In the genomic region with DNA sequence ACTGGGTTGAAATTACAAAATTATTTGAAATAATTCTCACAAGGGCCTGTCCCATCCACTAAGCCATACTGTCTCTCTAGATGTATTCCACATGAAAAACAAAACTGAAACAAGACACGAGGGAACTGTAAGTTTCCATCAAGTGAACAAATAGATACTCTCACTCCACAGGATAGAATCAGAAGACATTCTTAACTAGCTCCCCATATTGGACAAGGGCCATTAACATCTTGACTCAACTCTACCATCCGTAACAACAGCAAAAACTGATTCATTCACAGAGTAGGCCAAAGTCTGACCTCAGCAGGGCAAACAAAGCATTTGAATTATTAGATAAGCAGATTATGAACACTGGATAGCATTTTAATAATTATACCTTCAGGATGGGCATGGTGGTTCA, we compare ENCODE assay signal across 9 cellular contexts. TPM values are rescaled to one million over a fixed set of nuclear protein-coding genes. Genes with fewer than 3 reads are reported as not detected.
DNase-seq lines count a peak whose midpoint lies in the region; ATAC-seq and TF ChIP-seq lines count a peak whose summit lies in the region.
"Had no signal": no experiment of that assay in that cellular context is flagged by ENCODE, and none has a peak within 500 bp of the region (broad histone marks: within the 10 kb centered on the region; RNA-seq: fewer than 3 reads in every experiment).

No MANE protein-coding gene starts in this region.

- H3K9me3 ChIP-seq in gastrocnemius medialis, result no peaks in the 10 kb centered on the region

- H3K27ac Mint-ChIP-seq in brain, result peak overlapping the region in 3 of 5 experiments; percentile 9 to 52 (median 11)

- H3K36me3 Mint-ChIP-seq in brain, result peaks cover 52% of the 10 kb centered on the region

- H3K27me3 ChIP-seq in gastrocnemius medialis, result no peaks in the 10 kb centered on the region

- ATAC-seq in GM18517 (IDR thresholded peaks at IDR 0.05; ENCODE audit: unreplicated experiment) (peak; percentile 79), HG03175 (IDR thresholded peaks at IDR 0.05; ENCODE audit: unreplicated experiment) (peak; percentile 70), gastrocnemius medialis (peak; percentile 32 to 76)

- in situ Hi-C loops in gastrocnemius medialis (cut with MboI; ENCODE audit: low sequenced_read_pairs in 4 of 4), result no loop called here

- TF ChIP-seq POLR2A in gastrocnemius medialis (IDR thresholded peaks at IDR 0.05), result no peak

- TF ChIP-seq CTCF in brain (conservative IDR thresholded peaks at IDR 0.05) (no peak), gastrocnemius medialis (IDR thresholded peaks at IDR 0.05 in 4 of 5, conservative IDR thresholded peaks at IDR 0.05 in 1 of 5) (no peak)

- DNase-seq in gastrocnemius medialis (no peak), GF-D8 (lab: John Stamatoyannopoulos, UW) (no peak), OCI-M1 (lab: John Stamatoyannopoulos, UW) (no peak), NCI-H2081 treated with DMSO at 0.1 percent for 48 hours (lab: John Stamatoyannopoulos, UW) (no peak), NCI-H1417 (lab: John Stamatoyannopoulos, UW) (no peak)

- H3K4me1 ChIP-seq in gastrocnemius medialis, result peaks cover 55 to 58% of the 10 kb centered on the region in 2 donors

- H3K27ac ChIP-seq in gastrocnemius medialis, result peak overlapping the region; percentile 29 to 80 (median 65)

- no peaks in the 10 kb centered on the region for H3K36me3 ChIP-seq in gastrocnemius medialis

- H3K27me3 Mint-ChIP-seq in brain, result no peaks in the 10 kb centered on the region

- no peaks in the 10 kb centered on the region for H3K9me3 Mint-ChIP-seq in brain

- intact Hi-C loops in gastrocnemius medialis (cut with DNase I; ENCODE audit: low total_unique reads), result no loop called here

- H3K4me3 ChIP-seq in gastrocnemius medialis, result no peak overlapping the region
- H3K4me3 ChIP-seq: lung had no signal

- H3K4me3 Mint-ChIP-seq in brain, result no peak overlapping the region

- H3K4me1 Mint-ChIP-seq in brain, result peaks cover 29% of the 10 kb centered on the region

RNA-seq across cellular contexts. Expression of gene UBE2H, which starts 29.1 kb away (rescaled TPM):
- polyA plus RNA-seq in brain (ENCODE audit: insufficient read depth, low read depth, low replicate concordance), result 56.5 TPM
- total RNA-seq in gastrocnemius medialis, result 100 to 1,000 TPM in 2 of 4 donors, 10 to 100 TPM in 2; 82.7 to 162 (median 103) TPM
